2 cellular contexts compared by ENCODE assay signal in the genomic region with DNA sequence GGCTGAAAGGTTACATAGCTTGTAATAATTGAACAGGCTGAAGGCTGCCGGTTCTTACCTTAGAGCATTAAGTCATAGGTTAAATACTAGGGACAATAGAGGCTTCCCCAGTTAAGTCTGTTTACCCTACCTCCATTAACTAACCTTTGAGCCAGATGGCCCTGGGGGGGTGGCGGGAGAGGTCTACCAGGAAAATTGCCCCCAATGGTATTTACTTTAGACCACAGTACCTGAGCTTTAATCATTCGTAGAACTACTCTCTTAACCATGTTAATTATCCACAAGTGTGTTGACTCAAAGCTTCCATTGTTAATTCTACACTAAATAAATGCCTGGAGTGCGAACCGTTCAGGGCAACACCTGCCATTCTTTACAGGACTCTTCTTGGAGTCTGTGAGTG. TPM values are rescaled to one million over a fixed set of nuclear protein-coding genes. Genes with fewer than 3 reads are reported as not detected.
"Had no signal": no experiment of that assay in that cellular context is flagged by ENCODE, and none has a peak within 500 bp of the region (broad histone marks: within the 10 kb centered on the region; RNA-seq: fewer than 3 reads in every experiment).

No MANE protein-coding gene starts in this region.

RNA-seq across cellular contexts. Expression of a gene that starts 28.1 kb away (rescaled TPM):
- total RNA-seq: activated naive CD8-positive, alpha-beta T cell treated with anti-CD3 and anti-CD28 coated beads for 36 hours; activated T-helper 17 cell treated with anti-CD3 and anti-CD28 coated beads, Interleukin-2, amount 50 U/mL, for 72 hours had no signal
